ENCODE assay signal across 34 cellular contexts in the genomic region with DNA sequence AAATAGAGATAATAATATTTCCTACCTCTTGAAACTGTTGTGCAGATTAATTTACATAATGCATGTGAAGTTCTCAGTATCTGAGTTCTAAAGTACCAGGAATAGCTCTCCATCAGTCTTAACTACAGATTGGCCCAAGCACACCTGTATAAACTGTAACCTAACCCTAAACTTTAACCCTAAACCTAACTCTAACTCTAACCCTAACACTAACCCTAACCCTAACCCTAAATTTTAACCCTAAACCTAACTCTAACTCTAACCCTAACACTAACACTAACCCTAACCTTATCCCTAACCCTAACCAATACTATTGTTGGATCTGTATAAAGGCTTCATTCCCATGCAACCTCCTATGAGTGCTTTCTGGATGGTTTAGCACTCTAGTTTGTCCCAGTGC.
DNase-seq lines count a peak whose midpoint lies in the region; ATAC-seq, FAIRE-seq and TF ChIP-seq lines count a peak whose summit lies in the region.
"Had no signal": no experiment of that assay in that cellular context is flagged by ENCODE, and none has a peak within 500 bp of the region (broad histone marks: within the 10 kb centered on the region; RNA-seq: fewer than 3 reads in every experiment).

No MANE protein-coding gene starts in this region.

- H3K27ac ChIP-seq in A549 (no peak overlapping the region), K562 (ENCODE audit: extremely low read depth, low read depth, low read length) (no peak overlapping the region), H1 (ENCODE audit: low read depth, low read length) (no peak overlapping the region), MM.1S (ENCODE audit: low read length) (no peak overlapping the region)
- H3K27ac ChIP-seq: 22Rv1; BLaER1; BLaER1 treated with 17β-estradiol and CSF1 and Interleukin-3, amounts not matched to agents 10 nM and 100 nM; C4-2B had no signal

- no peak overlapping the region for H4K5ac ChIP-seq in H1 (ENCODE audit: insufficient read length, low read depth, low read length)

- H3K23ac ChIP-seq in H1 (ENCODE audit: insufficient read length) = no peak overlapping the region

- POLR2A ChIA-PET in A549 (lab: Yijun Ruan, JAX) (no interaction called here), K562 (lab: Yijun Ruan, JAX) (no interaction called here), H1 (lab: Charles Lee; ENCODE audit: partially characterized antibody) (no interaction called here)

- H2BK5ac ChIP-seq in H1 (ENCODE audit: low read depth, low read length) = no peak overlapping the region

- no peaks in the 10 kb centered on the region for H3K9me2 ChIP-seq in MM.1S (replicated peaks; ENCODE audit: insufficient read depth, low read length)

- H4K91ac ChIP-seq in H1 (replicated peaks; ENCODE audit: insufficient read length, low read length) = no peak overlapping the region

- no peak overlapping the region for H4K8ac ChIP-seq in H1 (ENCODE audit: extremely low read depth, insufficient read depth, low read length)

- H4K20me1 ChIP-seq in K562 (replicated peaks; ENCODE audit: control insufficient read depth, insufficient read depth, low read length) = no peaks in the 10 kb centered on the region
- H4K20me1 ChIP-seq in H1 (replicated peaks in 1 of 2; ENCODE audit: control insufficient read depth in 1 of 2, insufficient read depth in 2 of 2, low read length in 2 of 2) = no peaks in the 10 kb centered on the region
- H4K20me1 ChIP-seq in MM.1S (ENCODE audit: insufficient read depth, low read length) = no peaks in the 10 kb centered on the region
- H4K20me1 ChIP-seq: BLaER1; BLaER1 treated with 17β-estradiol and CSF1 and Interleukin-3, amounts not matched to agents 10 nM and 100 nM had no signal

- H3K79me2 ChIP-seq in K562 (ENCODE audit: control insufficient read depth, insufficient read depth, low read length) = no peaks in the 10 kb centered on the region
- H3K79me2 ChIP-seq in H1 (ENCODE audit: control insufficient read depth in 1 of 2, insufficient read depth in 2 of 2, low read length in 2 of 2) = no peaks in the 10 kb centered on the region
- no peaks in the 10 kb centered on the region for H3K79me2 ChIP-seq in MM.1S (ENCODE audit: low read length)

- H2BK120ac ChIP-seq in H1 (replicated peaks; ENCODE audit: low read depth, low read length) = no peak overlapping the region

- H3K9ac ChIP-seq in K562 (ENCODE audit: insufficient read depth in 1 of 2, low read depth in 2 of 2, low read length in 2 of 2) = no peak overlapping the region
- H3K9ac ChIP-seq in H1 (replicated peaks in 1 of 4; ENCODE audit: extremely low read depth in 1 of 4, low read depth in 3 of 4, low read length in 3 of 4) = no peak overlapping the region
- no peak overlapping the region for H3K9ac ChIP-seq in MM.1S (ENCODE audit: low read length)
- H3K9ac ChIP-seq: BLaER1; BLaER1 treated with 17β-estradiol and CSF1 and Interleukin-3, amounts not matched to agents 10 nM and 100 nM had no signal

- H3K4ac ChIP-seq in H1 (replicated peaks; ENCODE audit: insufficient read length, low read depth, low read length) = no peak overlapping the region

- TF ChIP-seq POLR2A in A549 (IDR thresholded peaks at IDR 0.05; ENCODE audit: low read length) (no peak), K562 (conservative IDR thresholded peaks at IDR 0.05) (no peak), H1 (IDR thresholded peaks at IDR 0.05; ENCODE audit: control extremely low read depth in 1 of 2, low read depth in 2 of 2, low read length in 2 of 2) (no peak)

- no peaks in the 10 kb centered on the region for H3K79me1 ChIP-seq in H1 (ENCODE audit: low read depth, low read length)

- no peak overlapping the region for H3K27ac Mint-ChIP-seq in chondrocyte (ENCODE audit: unreplicated experiment)
- H3K27ac Mint-ChIP-seq: B cell; CD14-positive monocyte; CD4-positive, alpha-beta memory T cell; CD4-positive, alpha-beta T cell; CD4-positive, CD25-positive, alpha-beta regulatory T cell; CD8-positive, alpha-beta memory T cell; CD8-positive, alpha-beta T cell had no signal

- CTCF ChIA-PET in A549 (lab: Yijun Ruan, JAX) = interaction anchor here (0.7 to 0.8 kb wide), 2 partner anchors 12 to 50 kb away, joined by 3 read pairs; no protein-coding TSS in a partner anchor
- CTCF ChIA-PET in K562 (lab: Yijun Ruan, JAX; ENCODE audit: low intra/inter-chr PET ratio) = no interaction called here
- CTCF ChIA-PET in H1 (lab: Charles Lee; ENCODE audit: partially characterized antibody) = no interaction called here

- H2AK5ac ChIP-seq in H1 (ENCODE audit: low read depth, low read length) = no peak overlapping the region

- no peaks in the 10 kb centered on the region for H3K36me3 Mint-ChIP-seq in chondrocyte (ENCODE audit: low read depth)
- H3K36me3 Mint-ChIP-seq: CD14-positive monocyte; CD4-positive, alpha-beta memory T cell; CD4-positive, CD25-positive, alpha-beta regulatory T cell; CD8-positive, alpha-beta memory T cell; CD8-positive, alpha-beta T cell had no signal

- H3K23me2 ChIP-seq in H1 (ENCODE audit: low read depth, low read length) = peaks cover 3% of the 10 kb centered on the region; the same call in 1 of the 2 replicates

- H3K4me3 Mint-ChIP-seq in chondrocyte (ENCODE audit: unreplicated experiment) = no peak overlapping the region
- H3K4me3 Mint-ChIP-seq: B cell; CD14-positive monocyte; CD4-positive, alpha-beta memory T cell; CD4-positive, alpha-beta T cell; CD4-positive, CD25-positive, alpha-beta regulatory T cell; CD8-positive, alpha-beta memory T cell; CD8-positive, alpha-beta T cell had no signal

- DNase-seq in A549 (ENCODE audit: low read depth in 1 of 2, low spot score in 1 of 2) (no peak), K562 (ENCODE audit: extremely low read depth in 1 of 4, low spot score in 3 of 4) (no peak), H1 (ENCODE audit: low read depth in 1 of 2, low spot score in 2 of 2) (no peak), chondrocyte (ENCODE audit: low spot score) (no peak), MM.1S (no peak), NCI-H2029 treated with DMSO at 0.1 percent for 48 hours (lab: John Stamatoyannopoulos, UW) (no peak)
- DNase-seq: 8988T; ACHN; AML-193; BE2C; C1 segment of cervical spinal cord; Caco-2; Calu3; CD4-positive, alpha-beta memory T cell; CD4-positive, alpha-beta T cell; CD4-positive, CD25-positive, alpha-beta regulatory T cell; CD8-positive, alpha-beta memory T cell; CD8-positive, alpha-beta T cell; COR-L47; DMS 273 treated with DMSO at 0.1 percent for 48 hours; DMS153; DMS53; DMS79; DMS79 treated with DMSO at 0.1 percent for 48 hours; DND-41; EL had no signal

- no peaks in the 10 kb centered on the region for H3K9me3 Mint-ChIP-seq in chondrocyte (ENCODE audit: low read depth)

- no peak overlapping the region for H2BK15ac ChIP-seq in H1 (ENCODE audit: low read length)

- H3K4me1 Mint-ChIP-seq in chondrocyte (ENCODE audit: low read depth) = no peaks in the 10 kb centered on the region
- H3K4me1 Mint-ChIP-seq: B cell; CD14-positive monocyte; CD4-positive, alpha-beta memory T cell; CD4-positive, CD25-positive, alpha-beta regulatory T cell; CD8-positive, alpha-beta memory T cell had no signal

- H3K27me3 ChIP-seq in K562 (ENCODE audit: control insufficient read depth in 2 of 2, insufficient read depth in 2 of 2, low read length in 2 of 2) (no peaks in the 10 kb centered on the region), H1 (replicated peaks in 1 of 4; ENCODE audit: control insufficient read depth in 3 of 4, extremely low read depth in 1 of 4, insufficient read depth in 3 of 4, low read length in 3 of 4) (no peaks in the 10 kb centered on the region), MM.1S (replicated peaks; ENCODE audit: insufficient read depth, low read length) (no peaks in the 10 kb centered on the region)
- H3K27me3 ChIP-seq: BE2C; BLaER1; BLaER1 treated with 17β-estradiol and CSF1 and Interleukin-3, amounts not matched to agents 10 nM and 100 nM had no signal

- no peaks in the 10 kb centered on the region for H3F3A ChIP-seq in MM.1S (ENCODE audit: insufficient read depth, low read length)

- H3K18ac ChIP-seq in H1 (ENCODE audit: extremely low read depth, low read length) = no peak overlapping the region

- H3K56ac ChIP-seq in H1 (replicated peaks; ENCODE audit: insufficient read length, low read depth, low read length) = peak overlapping the region; percentile 36

- no peaks in the 10 kb centered on the region for H3K9me3 ChIP-seq in A549
- H3K9me3 ChIP-seq in K562 (replicated peaks; ENCODE audit: control insufficient read depth, insufficient read depth, low read depth, low read length) = no peaks in the 10 kb centered on the region
- no peaks in the 10 kb centered on the region for H3K9me3 ChIP-seq in H1 (ENCODE audit: insufficient read depth in 2 of 2, low read depth in 1 of 2, low read length in 1 of 2)
- no peaks in the 10 kb centered on the region for H3K9me3 ChIP-seq in MM.1S (replicated peaks; ENCODE audit: insufficient read depth, low read length)
- H3K9me3 ChIP-seq: BE2C; BLaER1; BLaER1 treated with 17β-estradiol and CSF1 and Interleukin-3, amounts not matched to agents 10 nM and 100 nM; Caco-2 had no signal

- H2BK20ac ChIP-seq in H1 (ENCODE audit: low read length) = no peak overlapping the region

- H2AFZ ChIP-seq in K562 (ENCODE audit: low read depth, low read length) = no peak overlapping the region
- no peak overlapping the region for H2AFZ ChIP-seq in H1 (ENCODE audit: low read length)
- H2AFZ ChIP-seq in MM.1S (ENCODE audit: low read length) = no peak overlapping the region

- peaks cover 3% of the 10 kb centered on the region for H3K27me3 Mint-ChIP-seq in chondrocyte (ENCODE audit: low read depth)
- H3K27me3 Mint-ChIP-seq: B cell; CD4-positive, alpha-beta memory T cell; CD4-positive, alpha-beta T cell; CD4-positive, CD25-positive, alpha-beta regulatory T cell; CD8-positive, alpha-beta memory T cell had no signal

- BruUV-seq in K562 (replicated peaks; lab: Mats Ljungman, UMichigan) = no TSS peak

- no peak overlapping the region for H2BK12ac ChIP-seq in H1 (ENCODE audit: low read depth, low read length)

- no peak for ATAC-seq in A549
- ATAC-seq in K562 = no peak
- ATAC-seq: CD8-positive, alpha-beta T cell had no signal

- no peak overlapping the region for H3K4me3 ChIP-seq in A549
- no peak overlapping the region for H3K4me3 ChIP-seq in K562
- H3K4me3 ChIP-seq in H1 (ENCODE audit: extremely low read depth in 1 of 4, insufficient read depth in 2 of 4, low read depth in 3 of 4, low read length in 4 of 4) = no peak overlapping the region
- H3K4me3 ChIP-seq in MM.1S (ENCODE audit: low read length) = no peak overlapping the region
- H3K4me3 ChIP-seq: BLaER1; BLaER1 treated with 17β-estradiol and CSF1 and Interleukin-3, amounts not matched to agents 10 nM and 100 nM had no signal

- no peaks in the 10 kb centered on the region for H3K9me1 ChIP-seq in K562 (ENCODE audit: control insufficient read depth, insufficient read depth, low read length)

- H3K4me1 ChIP-seq in A549 = no peaks in the 10 kb centered on the region
- H3K4me1 ChIP-seq in K562 (replicated peaks in 1 of 2; ENCODE audit: control insufficient read depth in 2 of 2, insufficient read depth in 2 of 2, low read length in 2 of 2) = no peaks in the 10 kb centered on the region
- no peaks in the 10 kb centered on the region for H3K4me1 ChIP-seq in H1 (replicated peaks in 1 of 4; ENCODE audit: control insufficient read depth in 3 of 4, insufficient read depth in 4 of 4, low read length in 3 of 4)
- H3K4me1 ChIP-seq in MM.1S (ENCODE audit: low read length) = no peaks in the 10 kb centered on the region
- H3K4me1 ChIP-seq: BE2C; BLaER1; BLaER1 treated with 17β-estradiol and CSF1 and Interleukin-3, amounts not matched to agents 10 nM and 100 nM; Caco-2 had no signal

- in situ Hi-C loops in K562 (cut with MboI) = no loop called here

- TF ChIP-seq RAD21 in A549 (conservative IDR thresholded peaks at IDR 0.05 in 1 of 2, IDR thresholded peaks at IDR 0.05 in 1 of 2) (no peak), K562 (CRISPR knock-in tag; conservative IDR thresholded peaks at IDR 0.05 in 1 of 2, IDR thresholded peaks at IDR 0.05 in 1 of 2) (no peak), H1 (IDR thresholded peaks at IDR 0.05 in 1 of 2, conservative IDR thresholded peaks at IDR 0.05 in 1 of 2; ENCODE audit: low read depth in 2 of 2, low read length in 2 of 2) (no peak)

- no peak overlapping the region for H3K4me2 ChIP-seq in A549
- H3K4me2 ChIP-seq in K562 (ENCODE audit: insufficient read depth, low read length) = no peak overlapping the region
- H3K4me2 ChIP-seq in H1 (ENCODE audit: insufficient read depth in 1 of 2, low read depth in 2 of 2, low read length in 2 of 2) = no peak overlapping the region
- H3K4me2 ChIP-seq in MM.1S (ENCODE audit: low read depth, low read length) = no peak overlapping the region
- H3K4me2 ChIP-seq: BLaER1; BLaER1 treated with 17β-estradiol and CSF1 and Interleukin-3, amounts not matched to agents 10 nM and 100 nM had no signal

- TF ChIP-seq EP300 in A549 (IDR thresholded peaks at IDR 0.05) (no peak), K562 (IDR thresholded peaks at IDR 0.05; ENCODE audit: low read length) (no peak), H1 (IDR thresholded peaks at IDR 0.05; ENCODE audit: borderline replicate concordance in 1 of 2, low read depth in 2 of 2, low read length in 2 of 2) (no peak)

- TF ChIP-seq CTCF in A549 (IDR thresholded peaks at IDR 0.05) (no peak), K562 (IDR thresholded peaks at IDR 0.05 in 2 of 3, conservative IDR thresholded peaks at IDR 0.05 in 1 of 3; ENCODE audit: insufficient read depth in 2 of 3, low read depth in 1 of 3, low read length in 3 of 3) (no peak), H1 (IDR thresholded peaks at IDR 0.05; ENCODE audit: control extremely low read depth in 1 of 3, insufficient read depth in 1 of 3, low read depth in 1 of 3, low read length in 3 of 3) (no peak), chondrocyte (IDR thresholded peaks at IDR 0.05) (no peak), MM.1S (IDR thresholded peaks at IDR 0.05; ENCODE audit: low read length) (no peak)

- no peak overlapping the region for H3K14ac ChIP-seq in H1 (ENCODE audit: insufficient read length)

- FAIRE-seq in A549 (lab: Jason Lieb, UNC) (peak; percentile 39), K562 (lab: Jason Lieb, UNC) (no peak), H1 (lab: Jason Lieb, UNC) (no peak)
- FAIRE-seq: A204.1, D721Med had no signal

- intact Hi-C loops in K562 (cut with micrococcal nuclease) = no loop called here

- H3K36me3 ChIP-seq in K562 (ENCODE audit: control insufficient read depth, insufficient read depth, low read length) (no peaks in the 10 kb centered on the region), H1 (ENCODE audit: control insufficient read depth in 2 of 4, insufficient read depth in 4 of 4, low read length in 3 of 4) (no peaks in the 10 kb centered on the region), MM.1S (replicated peaks; ENCODE audit: insufficient read depth, low read length) (no peaks in the 10 kb centered on the region)
- H3K36me3 ChIP-seq: BE2C; BLaER1; BLaER1 treated with 17β-estradiol and CSF1 and Interleukin-3, amounts not matched to agents 10 nM and 100 nM had no signal
